In genomic region chr10:119222966-119223386, GRCh38 we compare ENCODE assay signal across 1 cellular context.
A peak's percentile ranks its signal among the peaks of the same experiment; 100 is the strongest.
TF ChIP-seq lines count a peak whose summit lies in the region.

No MANE protein-coding gene starts in this region.

TF ChIP-seq in HEK293, 187 proteins besides CTCF, POLR2A, EP300 and RAD21 (continued from another document and continues in another):
- TF ChIP-seq ZSCAN18 (tag by site-specific recombination; IDR thresholded peaks at IDR 0.05) (no peak), ZNF791 (tag by site-specific recombination; IDR thresholded peaks at IDR 0.05) (no peak), ZNF692 (tag by site-specific recombination; IDR thresholded peaks at IDR 0.05) (peak; percentile 72; the same call in 1 of the 2 replicates), ZNF148 (tag by site-specific recombination; IDR thresholded peaks at IDR 0.05; ENCODE audit: borderline replicate concordance) (no peak), ZNF274 (IDR thresholded peaks at IDR 0.05; ENCODE audit: low read length) (no peak), ZNF274 (tag by site-specific recombination; IDR thresholded peaks at IDR 0.05; ENCODE audit: borderline replicate concordance) (no peak), FEZF1 (tag by site-specific recombination; IDR thresholded peaks at IDR 0.05) (0 out of 2 replicates have a peak, but pooled peaks have one; percentile 21), ZNF23 (tag by site-specific recombination; IDR thresholded peaks at IDR 0.05; ENCODE audit: borderline replicate concordance) (no peak), SP3 (tag by site-specific recombination; IDR thresholded peaks at IDR 0.05) (no peak; the same call in 1 of the 2 replicates), ZFP3 (tag by site-specific recombination; IDR thresholded peaks at IDR 0.05; ENCODE audit: low read depth) (no peak), ZNF658 (tag by site-specific recombination; IDR thresholded peaks at IDR 0.05) (no peak), YY2 (tag by site-specific recombination; IDR thresholded peaks at IDR 0.05) (no peak), ZNF133 (tag by site-specific recombination; IDR thresholded peaks at IDR 0.05) (no peak), KLF16 (tag by site-specific recombination; IDR thresholded peaks at IDR 0.05) (no peak), ZNF433 (tag by site-specific recombination; IDR thresholded peaks at IDR 0.05; ENCODE audit: low read depth) (no peak), ZNF214 (tag by site-specific recombination; IDR thresholded peaks at IDR 0.05; ENCODE audit: borderline replicate concordance) (no peak), IKZF3 (tag by site-specific recombination; IDR thresholded peaks at IDR 0.05) (no peak), ZNF777 (tag by site-specific recombination; IDR thresholded peaks at IDR 0.05; ENCODE audit: borderline replicate concordance) (no peak), MYNN (tag by site-specific recombination; IDR thresholded peaks at IDR 0.05; ENCODE audit: borderline replicate concordance) (no peak), ZBTB20 (tag by site-specific recombination; IDR thresholded peaks at IDR 0.05) (peak; percentile 60), ZNF114 (tag by site-specific recombination; IDR thresholded peaks at IDR 0.05) (no peak), KLF10 (tag by site-specific recombination; IDR thresholded peaks at IDR 0.05) (no peak), ZBTB48 (tag by site-specific recombination; IDR thresholded peaks at IDR 0.05) (peak; percentile 96), ZNF670 (tag by site-specific recombination; IDR thresholded peaks at IDR 0.05; ENCODE audit: low read depth) (no peak), ZNF311 (tag by site-specific recombination; IDR thresholded peaks at IDR 0.05; ENCODE audit: borderline replicate concordance) (no peak), BCL11B (tag by site-specific recombination; IDR thresholded peaks at IDR 0.05; ENCODE audit: low read depth) (no peak), ZNF16 (tag by site-specific recombination; IDR thresholded peaks at IDR 0.05; ENCODE audit: low read depth) (no peak), ZNF776 (tag by site-specific recombination; IDR thresholded peaks at IDR 0.05; ENCODE audit: borderline replicate concordance) (no peak), ZBTB17 (tag by site-specific recombination; IDR thresholded peaks at IDR 0.05) (peak; percentile 42), ZNF121 (tag by site-specific recombination; IDR thresholded peaks at IDR 0.05) (no peak), ZNF610 (tag by site-specific recombination; IDR thresholded peaks at IDR 0.05; ENCODE audit: borderline replicate concordance) (no peak), ZNF571 (tag by site-specific recombination; IDR thresholded peaks at IDR 0.05) (no peak), ZSCAN16 (tag by site-specific recombination; IDR thresholded peaks at IDR 0.05) (no peak), BCL6B (tag by site-specific recombination; IDR thresholded peaks at IDR 0.05) (no peak), ZBTB26 (tag by site-specific recombination; optimal IDR thresholded peaks at IDR 0.05) (no peak), ZNF521 (tag by site-specific recombination; IDR thresholded peaks at IDR 0.05) (no peak), ZSCAN4 (tag by site-specific recombination; IDR thresholded peaks at IDR 0.05) (no peak), ATF2 (tag by site-specific recombination; IDR thresholded peaks at IDR 0.05; ENCODE audit: low read depth) (peak; percentile 75), KLF8 (tag by site-specific recombination; IDR thresholded peaks at IDR 0.05) (peak; percentile 12; the same call in 1 of the 2 replicates), ZFP41 (tag by site-specific recombination; IDR thresholded peaks at IDR 0.05; ENCODE audit: borderline replicate concordance) (no peak), ZNF169 (tag by site-specific recombination; IDR thresholded peaks at IDR 0.05) (no peak), KLF9 (tag by site-specific recombination; IDR thresholded peaks at IDR 0.05; ENCODE audit: low read depth) (no peak), ZBTB7A (tag by site-specific recombination; IDR thresholded peaks at IDR 0.05; ENCODE audit: low read depth) (no peak), ZNF473 (tag by site-specific recombination; IDR thresholded peaks at IDR 0.05) (no peak), ZNF514 (tag by site-specific recombination; IDR thresholded peaks at IDR 0.05) (no peak), ZSCAN5A (tag by site-specific recombination; IDR thresholded peaks at IDR 0.05) (no peak), HOXD13 (CRISPR knock-in tag; IDR thresholded peaks at IDR 0.05; ENCODE audit: borderline replicate concordance) (no peak), PRDM2 (tag by site-specific recombination; IDR thresholded peaks at IDR 0.05; ENCODE audit: borderline replicate concordance) (no peak), RBAK (tag by site-specific recombination; IDR thresholded peaks at IDR 0.05) (no peak), ZNF138 (tag by site-specific recombination; IDR thresholded peaks at IDR 0.05; ENCODE audit: borderline replicate concordance) (no peak), ZNF664 (tag by site-specific recombination; IDR thresholded peaks at IDR 0.05) (no peak), ZNF701 (tag by site-specific recombination; IDR thresholded peaks at IDR 0.05) (no peak)
